ENCODE assay signal across 26 cellular contexts in genomic region chr10:92897916-92898315, GRCh38.
"Had no signal": no experiment of that assay in that cellular context is flagged by ENCODE, and none has a peak within 500 bp of the region (broad histone marks: within the 10 kb centered on the region; RNA-seq: fewer than 3 reads in every experiment).

No MANE protein-coding gene starts in this region.

- H3K9me3 ChIP-seq: lower lobe of right lung, neutrophil, pancreas had no signal

- H3K27ac Mint-ChIP-seq: activated B cell treated with CpG ODN at 0.5 μM for 24 hours; activated CD4-positive, alpha-beta memory T cell treated with anti-CD3 and anti-CD28 coated beads, Interleukin-2, amount 10 ng/mL, durations not matched to agents 7 days and 5 days; activated CD8-positive, alpha-beta memory T cell treated with anti-CD3 and anti-CD28 coated beads, Interleukin-2, amount 10 ng/mL, durations not matched to agents 7 days and 5 days; activated naive CD8-positive, alpha-beta T cell treated with anti-CD3 and anti-CD28 coated beads, Interleukin-2, amount 10 ng/mL, durations not matched to agents 7 days and 5 days; activated T-helper 17 cell treated with anti-CD3 and anti-CD28 coated beads, Interleukin-2, amount 50 U/mL, for 72 hours; brain; effector memory CD8-positive, alpha-beta T cell; natural killer cell treated with Interleukin-12 subunit alpha and Interleukin-12 subunit beta and Interleukin-15 and Interleukin-18, amount 100 ng/mL, for 72 hours; stimulated activated naive CD8-positive, alpha-beta T cell treated with anti-CD3 and anti-CD28 coated beads, Interleukin-15, amount 100 ng/mL, for 72 hours; type B pancreatic cell had no signal

- H3K4me1 ChIP-seq: lower lobe of right lung had no signal

- H3K27ac ChIP-seq: lower lobe of right lung, neutrophil, pancreas had no signal

- H3K4me2 ChIP-seq: smooth muscle cell had no signal

- ATAC-seq: activated CD8-positive, alpha-beta memory T cell treated with anti-CD3 and anti-CD28 coated beads, Interleukin-2, amount 10 ng/mL, durations not matched to agents 7 days and 5 days; activated T-helper 17 cell treated with anti-CD3 and anti-CD28 coated beads, Interleukin-2, amount 50 U/mL, for 72 hours; effector memory CD8-positive, alpha-beta T cell; left colon; lower lobe of right lung; natural killer cell treated with Interleukin-12 subunit alpha and Interleukin-12 subunit beta and Interleukin-15 and Interleukin-18, amount 100 ng/mL, for 72 hours; pancreas; sciatic nerve; stimulated activated naive CD8-positive, alpha-beta T cell treated with anti-CD3 and anti-CD28 coated beads, Interleukin-15, amount 100 ng/mL, for 72 hours had no signal

- H3K9me3 Mint-ChIP-seq: activated B cell treated with CpG ODN at 0.5 μM for 24 hours; activated CD4-positive, alpha-beta memory T cell treated with anti-CD3 and anti-CD28 coated beads, Interleukin-2, amount 10 ng/mL, durations not matched to agents 7 days and 5 days; activated naive CD8-positive, alpha-beta T cell treated with anti-CD3 and anti-CD28 coated beads, Interleukin-2, amount 10 ng/mL, durations not matched to agents 7 days and 5 days; activated T-helper 17 cell treated with anti-CD3 and anti-CD28 coated beads, Interleukin-2, amount 50 U/mL, for 72 hours; brain; effector memory CD8-positive, alpha-beta T cell; natural killer cell treated with Interleukin-12 subunit alpha and Interleukin-12 subunit beta and Interleukin-15 and Interleukin-18, amount 100 ng/mL, for 72 hours; stimulated activated naive CD8-positive, alpha-beta T cell treated with anti-CD3 and anti-CD28 coated beads, Interleukin-15, amount 100 ng/mL, for 72 hours; type B pancreatic cell had no signal

- H3K36me3 ChIP-seq: pancreas had no signal

- H3K4me3 ChIP-seq: lower lobe of right lung, pancreas, smooth muscle cell had no signal

- H3K36me3 Mint-ChIP-seq: natural killer cell treated with Interleukin-12 subunit alpha and Interleukin-12 subunit beta and Interleukin-15 and Interleukin-18, amount 100 ng/mL, for 72 hours; type B pancreatic cell had no signal

- H3K27me3 Mint-ChIP-seq: activated B cell treated with CpG ODN at 0.5 μM for 24 hours; activated CD4-positive, alpha-beta memory T cell treated with anti-CD3 and anti-CD28 coated beads, Interleukin-2, amount 10 ng/mL, durations not matched to agents 7 days and 5 days; activated CD8-positive, alpha-beta memory T cell treated with anti-CD3 and anti-CD28 coated beads, Interleukin-2, amount 10 ng/mL, durations not matched to agents 7 days and 5 days; activated naive CD8-positive, alpha-beta T cell treated with anti-CD3 and anti-CD28 coated beads, Interleukin-2, amount 10 ng/mL, durations not matched to agents 7 days and 5 days; activated T-helper 17 cell treated with anti-CD3 and anti-CD28 coated beads, Interleukin-2, amount 50 U/mL, for 72 hours; effector memory CD8-positive, alpha-beta T cell; natural killer cell treated with Interleukin-12 subunit alpha and Interleukin-12 subunit beta and Interleukin-15 and Interleukin-18, amount 100 ng/mL, for 72 hours; stimulated activated naive CD8-positive, alpha-beta T cell treated with anti-CD3 and anti-CD28 coated beads, Interleukin-15, amount 100 ng/mL, for 72 hours; type B pancreatic cell had no signal

- H3K27me3 ChIP-seq: neutrophil, pancreas had no signal

- DNase-seq: activated B cell treated with CpG ODN at 0.5 μM for 24 hours; activated CD4-positive, alpha-beta memory T cell treated with anti-CD3 and anti-CD28 coated beads, Interleukin-2, amount 10 ng/mL, durations not matched to agents 7 days and 5 days; activated CD4-positive, alpha-beta T cell treated with anti-CD3 and anti-CD28 coated beads for 4 hours; activated CD8-positive, alpha-beta memory T cell treated with anti-CD3 and anti-CD28 coated beads, Interleukin-2, amount 10 ng/mL, durations not matched to agents 7 days and 5 days; activated naive CD4-positive, alpha-beta T cell treated with Interleukin-2 at 50 U/mL for 16 hours; activated naive CD8-positive, alpha-beta T cell treated with anti-CD3 and anti-CD28 coated beads, Interleukin-2, amount 10 ng/mL, durations not matched to agents 7 days and 5 days; activated T-cell treated with anti-CD3 and anti-CD28 coated beads, Interleukin-2, amount 50 U/mL, for 1 hour; anterior cingulate cortex; caudate nucleus; effector memory CD8-positive, alpha-beta T cell; foreskin melanocyte; glutamatergic neuron; hippocampal formation; islet precursor cell; left colon; lower lobe of right lung; pancreas; stimulated activated CD4-positive, alpha-beta T cell treated with anti-CD3 and anti-CD28 coated beads, Interleukin-4, amount 100 ng/mL, for 1 hour; stimulated activated naive CD8-positive, alpha-beta T cell treated with anti-CD3 and anti-CD28 coated beads, Interleukin-15, amount 100 ng/mL, for 72 hours had no signal

- H3K4me3 Mint-ChIP-seq: activated B cell treated with CpG ODN at 0.5 μM for 24 hours; activated CD4-positive, alpha-beta memory T cell treated with anti-CD3 and anti-CD28 coated beads, Interleukin-2, amount 10 ng/mL, durations not matched to agents 7 days and 5 days; activated CD8-positive, alpha-beta memory T cell treated with anti-CD3 and anti-CD28 coated beads, Interleukin-2, amount 10 ng/mL, durations not matched to agents 7 days and 5 days; activated naive CD8-positive, alpha-beta T cell treated with anti-CD3 and anti-CD28 coated beads, Interleukin-2, amount 10 ng/mL, durations not matched to agents 7 days and 5 days; activated T-helper 17 cell treated with anti-CD3 and anti-CD28 coated beads, Interleukin-2, amount 50 U/mL, for 72 hours; brain; effector memory CD8-positive, alpha-beta T cell; natural killer cell treated with Interleukin-12 subunit alpha and Interleukin-12 subunit beta and Interleukin-15 and Interleukin-18, amount 100 ng/mL, for 72 hours; stimulated activated naive CD8-positive, alpha-beta T cell treated with anti-CD3 and anti-CD28 coated beads, Interleukin-15, amount 100 ng/mL, for 72 hours; type B pancreatic cell had no signal
